Comparison of ENCODE assay signal across 9 cellular contexts in genomic region chr18:46324556-46324955, GRCh38.
DNase-seq lines count a peak whose midpoint lies in the region; ATAC-seq, FAIRE-seq and TF ChIP-seq lines count a peak whose summit lies in the region.
"Had no signal": no experiment of that assay in that cellular context is flagged by ENCODE, and none has a peak within 500 bp of the region (broad histone marks: within the 10 kb centered on the region; RNA-seq: fewer than 3 reads in every experiment).

No MANE protein-coding gene starts in this region.

- no peak for ATAC-seq in GM21529 (IDR thresholded peaks at IDR 0.05; ENCODE audit: unreplicated experiment)

- H3K9me3 Mint-ChIP-seq in nephron = no peaks in the 10 kb centered on the region

- TF ChIP-seq CTCF in bronchial epithelial cell (IDR thresholded peaks at IDR 0.05; ENCODE audit: insufficient read depth, low read length, severe bottlenecking) (no peak), nephron (IDR thresholded peaks at IDR 0.05; ENCODE audit: unreplicated experiment in 3 of 3) (no peak)

- peaks cover 11% of the 10 kb centered on the region for H3K27me3 Mint-ChIP-seq in nephron (ENCODE audit: low read depth)

- H3K4me3 Mint-ChIP-seq in nephron = no peak overlapping the region
- H3K4me3 Mint-ChIP-seq: CD4-positive, CD25-positive, alpha-beta regulatory T cell had no signal

- H3K27me3 ChIP-seq in bronchial epithelial cell (ENCODE audit: control insufficient read depth, insufficient read depth, low read length) = no peaks in the 10 kb centered on the region

- H3K36me3 Mint-ChIP-seq in nephron (ENCODE audit: low read depth) = no peaks in the 10 kb centered on the region
- H3K36me3 Mint-ChIP-seq: CD4-positive, CD25-positive, alpha-beta regulatory T cell had no signal

- peak overlapping the region; percentile 1 to 37 (median 28) for H3K27ac Mint-ChIP-seq in nephron
- H3K27ac Mint-ChIP-seq: CD4-positive, CD25-positive, alpha-beta regulatory T cell had no signal

- no peak overlapping the region for H3K4me3 ChIP-seq in bronchial epithelial cell (ENCODE audit: low read depth, low read length)

- DNase-seq in NCI-H748 (lab: John Stamatoyannopoulos, UW; ENCODE audit: unreplicated experiment) (peak; percentile 22), NCI-H748 treated with DMSO at 0.1 percent for 48 hours (lab: John Stamatoyannopoulos, UW) (no peak), NCI-H226 (peak; percentile 54), bronchial epithelial cell (ENCODE audit: low read depth) (peak; percentile 86), C1 segment of cervical spinal cord (lab: John Stamatoyannopoulos, UW) (no peak), COLO668 (lab: John Stamatoyannopoulos, UW; ENCODE audit: unreplicated experiment) (no peak)
- DNase-seq: CD4-positive, CD25-positive, alpha-beta regulatory T cell had no signal

- H3K4me1 Mint-ChIP-seq in nephron = peaks cover 20% of the 10 kb centered on the region

- peak; percentile 92 for FAIRE-seq in bronchial epithelial cell (lab: Jason Lieb, UNC)

- no peaks in the 10 kb centered on the region for H3K36me3 ChIP-seq in bronchial epithelial cell (ENCODE audit: control insufficient read depth, insufficient read depth, low read length)

Comparison
In these comparisons a context has a peak if more than half of its experiments do, and no peak if none do; other contexts are left out.
1. DNase-seq: peak in NCI-H748 (single experiment), NCI-H226 (single experiment) and bronchial epithelial cell (single experiment); none in NCI-H748 treated with DMSO at 0.1 percent for 48 hours (single experiment), C1 segment of cervical spinal cord (0 of 14) and COLO668 (single experiment).